In genomic region chr11:65208785-65209710, GRCh38 we compare ENCODE assay signal across 22 cellular contexts. TPM values are rescaled to one million over a fixed set of nuclear protein-coding genes. Genes with fewer than 3 reads are reported as not detected.
DNase-seq lines count a peak whose midpoint lies in the region; ATAC-seq and TF ChIP-seq lines count a peak whose summit lies in the region.
"Had no signal": no experiment of that assay in that cellular context is flagged by ENCODE, and none has a peak within 500 bp of the region (broad histone marks: within the 10 kb centered on the region; RNA-seq: fewer than 3 reads in every experiment).

No MANE protein-coding gene starts in this region.

- H3K4me3 ChIP-seq in BLaER1: no peak overlapping the region
- no peak overlapping the region for H3K4me3 ChIP-seq in CD8-positive, alpha-beta T cell (ENCODE audit: low read depth, low read length)
- no peak overlapping the region for H3K4me3 ChIP-seq in mucosa of rectum (ENCODE audit: low read length in 2 of 2)
- H3K4me3 ChIP-seq in gastrocnemius medialis: no peak overlapping the region
- H3K4me3 ChIP-seq: right atrium auricular region, SJSA1 had no signal

- H3K9me3 Mint-ChIP-seq in CD8-positive, alpha-beta T cell: no peaks in the 10 kb centered on the region
- no peaks in the 10 kb centered on the region for H3K9me3 Mint-ChIP-seq in activated B cell treated with CpG ODN at 0.5 μM for 24 hours
- H3K9me3 Mint-ChIP-seq: activated T-cell treated with anti-CD3 and anti-CD28 coated beads, Interleukin-2, amount 50 U/mL, for 72 hours; neural crest cell had no signal

- H3K27me3 Mint-ChIP-seq in CD8-positive, alpha-beta T cell (ENCODE audit: low read depth): no peaks in the 10 kb centered on the region
- H3K27me3 Mint-ChIP-seq in activated B cell treated with CpG ODN at 0.5 μM for 24 hours: no peaks in the 10 kb centered on the region

- CTCF ChIA-PET in CD8-positive, alpha-beta T cell (lab: Charles Lee): interaction anchor here (2.1 kb wide), 1 partner anchor 16 kb away, joined by 8 read pairs; no protein-coding TSS in a partner anchor
- CTCF ChIA-PET in activated B cell treated with CpG ODN at 0.5 μM for 24 hours (lab: Charles Lee): no interaction called here

- peak overlapping the region; percentile 55; the same call in 1 of the 2 replicates for H3K9ac ChIP-seq in BLaER1
- peak overlapping the region; percentile 5 to 34 for H3K9ac ChIP-seq in mucosa of rectum (ENCODE audit: low read depth in 1 of 2, low read length in 2 of 2)

- peaks cover 82% of the 10 kb centered on the region for H3K36me3 ChIP-seq in BLaER1
- H3K36me3 ChIP-seq in CD8-positive, alpha-beta T cell (ENCODE audit: insufficient read depth, low read length): peaks cover 18% of the 10 kb centered on the region
- H3K36me3 ChIP-seq in mucosa of rectum (ENCODE audit: control insufficient read depth in 2 of 2, insufficient read depth in 2 of 2, low read length in 2 of 2): peaks cover 64 to 67% of the 10 kb centered on the region in 2 donors
- H3K36me3 ChIP-seq in gastrocnemius medialis: peaks cover 0 to 74% of the 10 kb centered on the region in 2 donors

- no peak overlapping the region for H3K4me3 Mint-ChIP-seq in CD8-positive, alpha-beta T cell
- H3K4me3 Mint-ChIP-seq in activated B cell treated with CpG ODN at 0.5 μM for 24 hours: no peak overlapping the region
- H3K4me3 Mint-ChIP-seq: activated T-cell treated with anti-CD3 and anti-CD28 coated beads, Interleukin-2, amount 50 U/mL, for 72 hours; neural crest cell had no signal

- peaks cover 57% of the 10 kb centered on the region for H3K36me3 Mint-ChIP-seq in CD8-positive, alpha-beta T cell
- H3K36me3 Mint-ChIP-seq in activated B cell treated with CpG ODN at 0.5 μM for 24 hours (ENCODE audit: low read depth): peaks cover 71% of the 10 kb centered on the region

- peaks cover 13% of the 10 kb centered on the region; the same call in 1 of the 2 replicates for H4K20me1 ChIP-seq in BLaER1

- H3K27ac ChIP-seq in BLaER1 (peak overlapping the region; percentile 43; the same call in 1 of the 2 replicates), mucosa of rectum (ENCODE audit: low read depth in 2 of 2, low read length in 2 of 2) (peak overlapping the region; percentile 69), gastrocnemius medialis (no peak overlapping the region)
- H3K27ac ChIP-seq in CD8-positive, alpha-beta T cell (ENCODE audit: low read depth, low read length): no peak overlapping the region
- H3K27ac ChIP-seq: right atrium auricular region, SJSA1 had no signal

- H3K9me3 ChIP-seq in BLaER1 (no peaks in the 10 kb centered on the region), mucosa of rectum (ENCODE audit: control insufficient read depth in 2 of 2, low read length in 2 of 2) (no peaks in the 10 kb centered on the region), gastrocnemius medialis (no peaks in the 10 kb centered on the region)
- no peaks in the 10 kb centered on the region for H3K9me3 ChIP-seq in CD8-positive, alpha-beta T cell (ENCODE audit: low read length)
- H3K9me3 ChIP-seq: right atrium auricular region, SJSA1 had no signal

- H3K4me1 ChIP-seq in BLaER1: peaks cover 44% of the 10 kb centered on the region
- peaks cover 9% of the 10 kb centered on the region for H3K4me1 ChIP-seq in CD8-positive, alpha-beta T cell (ENCODE audit: insufficient read depth, low read length)
- H3K4me1 ChIP-seq in mucosa of rectum (ENCODE audit: control insufficient read depth in 2 of 2, insufficient read depth in 2 of 2, low read length in 2 of 2): peaks cover 9 to 15% of the 10 kb centered on the region in 2 donors
- no peaks in the 10 kb centered on the region for H3K4me1 ChIP-seq in gastrocnemius medialis
- H3K4me1 ChIP-seq: right atrium auricular region had no signal

- no peak for TF ChIP-seq POLR2A in gastrocnemius medialis (IDR thresholded peaks at IDR 0.05)

- DNase-seq in CD8-positive, alpha-beta T cell: no peak
- DNase-seq in activated B cell treated with CpG ODN at 0.5 μM for 24 hours (no peak), HPDE6-E6E7 (ENCODE audit: extremely low spot score) (no peak), gastrocnemius medialis (no peak), glomerular visceral epithelial cell (ENCODE audit: extremely low spot score) (no peak), NCI-H1105 (lab: John Stamatoyannopoulos, UW) (no peak)
- DNase-seq: activated CD4-positive, alpha-beta T cell treated with anti-CD3 and anti-CD28 coated beads for 48 hours; activated T-cell treated with anti-CD3 and anti-CD28 coated beads, Interleukin-2, amount 50 U/mL, for 72 hours; Calu3; caudate nucleus; mesenchymal stem cell; NCI-H2081; NCI-H526; OCI-M1; stimulated activated CD4-positive, alpha-beta T cell treated with anti-CD3 and anti-CD28 coated beads, Interleukin-2, amount 100 ng/mL, for 24 hours; T1000 had no signal

- 0 out of 2 replicates have a peak overlapping the region, but pooled peaks have one; percentile 17 for H3K4me2 ChIP-seq in BLaER1

- no peak for TF ChIP-seq CTCF in CD8-positive, alpha-beta T cell (IDR thresholded peaks at IDR 0.05)
- TF ChIP-seq CTCF in activated B cell treated with CpG ODN at 0.5 μM for 24 hours (IDR thresholded peaks at IDR 0.05) (no peak), gastrocnemius medialis (IDR thresholded peaks at IDR 0.05 in 4 of 5, conservative IDR thresholded peaks at IDR 0.05 in 1 of 5) (no peak)

- H3K27me3 ChIP-seq in BLaER1 (no peaks in the 10 kb centered on the region), mucosa of rectum (ENCODE audit: control insufficient read depth in 2 of 2, insufficient read depth in 2 of 2, low read length in 2 of 2) (no peaks in the 10 kb centered on the region), gastrocnemius medialis (no peaks in the 10 kb centered on the region)
- no peaks in the 10 kb centered on the region for H3K27me3 ChIP-seq in CD8-positive, alpha-beta T cell (ENCODE audit: insufficient read depth, low read length)
- H3K27me3 ChIP-seq: right atrium auricular region, SJSA1 had no signal

- in situ Hi-C loops in gastrocnemius medialis (cut with MboI; ENCODE audit: low sequenced_read_pairs in 4 of 4): no loop called here

- no peak for ATAC-seq in CD8-positive, alpha-beta T cell
- ATAC-seq in activated B cell treated with CpG ODN at 0.5 μM for 24 hours (ENCODE audit: low read depth): no peak
- no peak for ATAC-seq in gastrocnemius medialis
- ATAC-seq: activated T-cell treated with anti-CD3 and anti-CD28 coated beads, Interleukin-2, amount 50 U/mL, for 72 hours had no signal

- peaks cover 17% of the 10 kb centered on the region for H3K4me1 Mint-ChIP-seq in CD8-positive, alpha-beta T cell (ENCODE audit: low read depth)
- H3K4me1 Mint-ChIP-seq in activated B cell treated with CpG ODN at 0.5 μM for 24 hours: peaks cover 3% of the 10 kb centered on the region

- POLR2A ChIA-PET in CD8-positive, alpha-beta T cell (lab: Charles Lee): no interaction called here
- POLR2A ChIA-PET in activated B cell treated with CpG ODN at 0.5 μM for 24 hours (lab: Charles Lee): interaction anchor here (0.7 kb wide), 1 partner anchor 396 kb away, joined by 3 read pairs; no protein-coding TSS in a partner anchor

- peak overlapping the region; percentile 1 for H3K27ac Mint-ChIP-seq in CD8-positive, alpha-beta T cell
- H3K27ac Mint-ChIP-seq in activated B cell treated with CpG ODN at 0.5 μM for 24 hours: peak overlapping the region; percentile 19
- H3K27ac Mint-ChIP-seq: activated T-cell treated with anti-CD3 and anti-CD28 coated beads, Interleukin-2, amount 50 U/mL, for 72 hours had no signal

- intact Hi-C loops in CD8-positive, alpha-beta T cell (cut with DNase I, micrococcal nuclease): loop anchor here (5.0 to 10.0 kb wide), 2 partner anchors 46 to 308 kb away; no protein-coding TSS in a partner anchor
- intact Hi-C loops in activated B cell treated with CpG ODN at 0.5 μM for 24 hours (cut with micrococcal nuclease): no loop called here
- intact Hi-C loops in gastrocnemius medialis (cut with DNase I; ENCODE audit: low total_unique reads): no loop called here

RNA-seq across cellular contexts. Expression of gene CAPN1, which starts 27.3 kb away (rescaled TPM):
- 10 to 100 TPM; 61.8 to 63.8 TPM for total RNA-seq in CD8-positive, alpha-beta T cell
- total RNA-seq in activated B cell treated with CpG ODN at 0.5 μM for 24 hours (239 and 260 TPM in 2 replicates), gastrocnemius medialis (100 to 1,000 TPM in 2 of 4 donors, 10 to 100 TPM in 2; 52.7 to 153 (median 106) TPM)

RNA-seq across cellular contexts. Expression of gene SPDYC, which starts 39.0 kb away (rescaled TPM):
- total RNA-seq in CD8-positive, alpha-beta T cell: not detected
- total RNA-seq in activated B cell treated with CpG ODN at 0.5 μM for 24 hours (not detected in 2 replicates), gastrocnemius medialis (not detected)
- total RNA-seq: activated T-cell treated with anti-CD3 and anti-CD28 coated beads, Interleukin-2, amount 50 U/mL, for 72 hours; Calu3; MCF 10A; neural crest cell; right atrium auricular region; SJSA1 had no signal

RNA-seq across cellular contexts. Expression of gene POLA2, which starts 52.7 kb away (rescaled TPM):
- 1 to 10 TPM; 8.5 to 9.3 TPM for total RNA-seq in CD8-positive, alpha-beta T cell
- total RNA-seq in activated B cell treated with CpG ODN at 0.5 μM for 24 hours: 37.1 and 43.4 TPM in 2 replicates
- total RNA-seq in gastrocnemius medialis: 1 to 10 TPM; 2.9 to 9.2 (median 6.9) TPM

Comparison
In these comparisons a context has a peak if more than half of its experiments do, and no peak if none do; other contexts are left out.
1. H3K27ac ChIP-seq: peak in BLaER1 (single experiment) and mucosa of rectum (2 of 2); none in CD8-positive, alpha-beta T cell (single experiment) and gastrocnemius medialis (0 of 4).
2. intact Hi-C loops: an anchor here in CD8-positive, alpha-beta T cell (5.0 to 10.0 kb wide); none called in activated B cell treated with CpG ODN at 0.5 μM for 24 hours and gastrocnemius medialis.